ENCODE assay signal across 9 cellular contexts in genomic region chr12:120144215-120144614, GRCh38.
"Had no signal": no experiment of that assay in that cellular context is flagged by ENCODE, and none has a peak within 500 bp of the region (broad histone marks: within the 10 kb centered on the region; RNA-seq: fewer than 3 reads in every experiment).

No MANE protein-coding gene starts in this region.

- H3K4me1 ChIP-seq: HAP-1 had no signal

- H3K9ac ChIP-seq: GM23248 had no signal

- H3K4me3 Mint-ChIP-seq: HFFc6 had no signal

- H3K4me3 ChIP-seq: GM23248, HAP-1 had no signal

- ATAC-seq: HCT116 had no signal

- H3K27ac ChIP-seq: GM23248, HL-60 had no signal

- H3K9me3 Mint-ChIP-seq: HFFc6 had no signal

- H2AFZ ChIP-seq: GM23248 had no signal

- H3K27ac Mint-ChIP-seq: HFFc6 had no signal

- DNase-seq: GM23248, GOT3, H7, HFFc6, IMR-90, KBM-7 had no signal

- H3K9me3 ChIP-seq: HAP-1 had no signal
